Comparison of ENCODE assay signal across 7 cellular contexts in the genomic region with DNA sequence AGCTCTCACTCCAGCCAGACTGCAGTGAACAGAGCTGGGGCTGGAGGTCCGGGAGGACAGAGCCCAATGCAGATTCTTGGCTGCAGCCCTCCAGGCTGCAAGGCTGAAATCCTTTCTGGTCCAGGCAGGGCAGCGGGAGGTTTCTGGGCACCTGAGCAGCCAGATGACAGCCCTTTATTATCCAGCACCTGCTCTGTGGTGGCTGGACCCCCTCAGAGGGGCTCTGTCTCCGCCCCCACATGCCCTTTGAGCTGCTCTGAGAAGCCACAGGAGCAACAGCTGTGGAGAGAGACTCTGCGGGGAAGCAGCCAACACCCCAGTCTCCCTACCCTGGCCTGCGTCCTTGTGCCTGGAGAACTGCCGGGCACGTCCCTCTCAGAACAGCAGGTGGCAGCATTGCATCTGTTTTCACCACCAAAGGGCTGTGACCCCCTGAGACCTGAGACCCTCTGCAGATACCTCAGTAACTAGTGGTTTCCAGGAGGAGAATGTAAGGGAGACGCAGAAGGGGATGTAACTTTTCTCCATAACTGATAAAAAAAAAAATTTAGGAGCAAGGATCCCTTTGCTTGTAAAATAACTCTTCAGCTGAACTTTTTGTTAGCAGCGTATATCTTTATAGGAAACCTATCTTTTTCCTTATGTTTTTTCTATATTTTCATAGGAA. TPM values are rescaled to one million over a fixed set of nuclear protein-coding genes. Genes with fewer than 3 reads are reported as not detected.
DNase-seq lines count a peak whose midpoint lies in the region; ATAC-seq, FAIRE-seq and TF ChIP-seq lines count a peak whose summit lies in the region.

No MANE protein-coding gene starts in this region.

- ATAC-seq in HG03139 (IDR thresholded peaks at IDR 0.05; ENCODE audit: unreplicated experiment): no peak

- no peaks in the 10 kb centered on the region for H3K27me3 ChIP-seq in bronchial epithelial cell (ENCODE audit: control insufficient read depth, insufficient read depth, low read length)

- peak; percentile 98 for TF ChIP-seq CTCF in GM13977 (IDR thresholded peaks at IDR 0.05; ENCODE audit: extremely low read depth, insufficient read depth, missing control alignments)
- TF ChIP-seq CTCF in WI38 (IDR thresholded peaks at IDR 0.05; ENCODE audit: low read depth, low read length): peak; percentile 89
- TF ChIP-seq CTCF in bronchial epithelial cell (IDR thresholded peaks at IDR 0.05; ENCODE audit: insufficient read depth, low read length, severe bottlenecking): peak; percentile 82

- no peak overlapping the region for H3K4me3 ChIP-seq in WI38 (ENCODE audit: low read depth, low read length)
- no peak overlapping the region for H3K4me3 ChIP-seq in bronchial epithelial cell (ENCODE audit: low read depth, low read length)

- no peak for FAIRE-seq in bronchial epithelial cell (lab: Jason Lieb, UNC)

- in situ Hi-C loops in GM13977 (cut with MboI; ENCODE audit: low pct_unique_long_range_greater_than_20kb, low sequenced_read_pairs, unreplicated experiment): loop anchor here (10.0 kb wide), 1 partner anchor 142 kb away; no protein-coding TSS in a partner anchor

- DNase-seq in GM13977 (ENCODE audit: low spot score): peak; percentile 85
- peak; percentile 36 for DNase-seq in NCI-H2196 (lab: John Stamatoyannopoulos, UW; ENCODE audit: unreplicated experiment)
- peak; percentile 37 for DNase-seq in bronchial epithelial cell (ENCODE audit: low read depth)
- DNase-seq in kidney glomerular epithelial cell (lab: John Stamatoyannopoulos, UW): peak; percentile 15
- DNase-seq in stimulated activated CD4-positive, alpha-beta T cell treated with anti-CD3 and anti-CD28 coated beads, Interleukin-2, amount 100 ng/mL, for 4 hours (ENCODE audit: low read depth): peak; percentile 59

- H3K36me3 ChIP-seq in bronchial epithelial cell (ENCODE audit: control insufficient read depth, insufficient read depth, low read length): no peaks in the 10 kb centered on the region

RNA-seq across cellular contexts. Expression of a gene that starts 3.7 kb away (rescaled TPM):
- total RNA-seq in bronchial epithelial cell: 16.3 and 32.4 TPM in 2 replicates

RNA-seq across cellular contexts. Expression of a gene that starts 32.5 kb away (rescaled TPM):
- 0.13 and 0.26 TPM in 2 replicates for total RNA-seq in bronchial epithelial cell

RNA-seq across cellular contexts. Expression of a gene that starts 44.1 kb away (rescaled TPM):
- 78.5 and 121 TPM in 2 replicates for total RNA-seq in bronchial epithelial cell

RNA-seq across cellular contexts. Expression of a gene that starts 54.3 kb away (rescaled TPM):
- 47.7 and 77.2 TPM in 2 replicates for total RNA-seq in bronchial epithelial cell

RNA-seq across cellular contexts. Expression of a gene that starts 57.0 kb away (rescaled TPM):
- 13.7 and 31.1 TPM in 2 replicates for total RNA-seq in bronchial epithelial cell

Comparison
In these comparisons a context has a peak if more than half of its experiments do, and no peak if none do; other contexts are left out.
1. DNase-seq: peak in every context shown above with its lines; median percentile 85 in GM13977; 59 in stimulated activated CD4-positive, alpha-beta T cell treated with anti-CD3 and anti-CD28 coated beads, Interleukin-2, amount 100 ng/mL, for 4 hours; 37 in bronchial epithelial cell; 36 in NCI-H2196; 15 in kidney glomerular epithelial cell.